19 cellular contexts compared by ENCODE assay signal in genomic region chr14:25233613-25234012, GRCh38.
DNase-seq lines count a peak whose midpoint lies in the region; ATAC-seq and TF ChIP-seq lines count a peak whose summit lies in the region.
"Had no signal": no experiment of that assay in that cellular context is flagged by ENCODE, and none has a peak within 500 bp of the region (broad histone marks: within the 10 kb centered on the region; RNA-seq: fewer than 3 reads in every experiment).

No MANE protein-coding gene starts in this region.

- H3K36me3 ChIP-seq in mammary epithelial cell (ENCODE audit: insufficient read depth, low read length) (no peaks in the 10 kb centered on the region), MG63 (no peaks in the 10 kb centered on the region)
- H3K36me3 ChIP-seq: HAP-1 had no signal

- H3K27ac Mint-ChIP-seq in MCF 10A (ENCODE audit: low read depth, unreplicated experiment): no peak overlapping the region
- H3K27ac Mint-ChIP-seq: CD4-positive, CD25-positive, alpha-beta regulatory T cell; IgD-negative memory B cell had no signal

- H2AFZ ChIP-seq in mammary epithelial cell (ENCODE audit: low read depth, low read length): no peak overlapping the region

- WGBS in mammary epithelial cell (ENCODE audit: low coverage, missing lambda C conversion rate): 48% methylated on average over 3 of the region's 3 CpGs

- no peaks in the 10 kb centered on the region for H3K4me1 Mint-ChIP-seq in MCF 10A (ENCODE audit: insufficient read depth, unreplicated experiment)
- H3K4me1 Mint-ChIP-seq: CD4-positive, CD25-positive, alpha-beta regulatory T cell had no signal

- no peak for ATAC-seq in HG03025 (IDR thresholded peaks at IDR 0.05; ENCODE audit: low FRiP score, unreplicated experiment)
- ATAC-seq: Panc1 had no signal

- peak overlapping the region; percentile 55 for H3K4me3 Mint-ChIP-seq in MCF 10A (ENCODE audit: unreplicated experiment)
- H3K4me3 Mint-ChIP-seq: CD4-positive, CD25-positive, alpha-beta regulatory T cell; IgD-negative memory B cell had no signal

- H3K9me3 ChIP-seq in mammary epithelial cell (replicated peaks; ENCODE audit: insufficient read depth, low read length): peaks cover 27% of the 10 kb centered on the region
- no peaks in the 10 kb centered on the region for H3K9me3 ChIP-seq in MG63

- peaks cover 17% of the 10 kb centered on the region for H3K9me3 Mint-ChIP-seq in MCF 10A (ENCODE audit: unreplicated experiment)

- no peaks in the 10 kb centered on the region for H3K27me3 ChIP-seq in mammary epithelial cell (ENCODE audit: insufficient read depth, low read length)
- no peaks in the 10 kb centered on the region for H3K27me3 ChIP-seq in MG63

- no peak overlapping the region for H3K4me2 ChIP-seq in mammary epithelial cell (ENCODE audit: insufficient read depth, low read depth, low read length)

- DNase-seq in MCF 10A (ENCODE audit: unreplicated experiment): no peak
- DNase-seq in mammary epithelial cell: no peak
- DNase-seq in MG63: no peak
- peak; percentile 31 for DNase-seq in left kidney (ENCODE audit: low read depth, low spot score)
- DNase-seq in GM13976 (ENCODE audit: low spot score): no peak
- no peak for DNase-seq in NCI-H1048 (lab: John Stamatoyannopoulos, UW)
- DNase-seq in GM19238 (ENCODE audit: insufficient read length, low spot score): no peak
- DNase-seq: 8988T; CD4-positive, CD25-positive, alpha-beta regulatory T cell; GOT3; NCI-H2029; NCI-H446 treated with DMSO at 0.1 percent for 48 hours; NCI-H526 treated with DMSO at 0.1 percent for 48 hours; SHP77 had no signal

- peaks cover 4% of the 10 kb centered on the region for H3K27me3 Mint-ChIP-seq in MCF 10A (ENCODE audit: insufficient read depth, unreplicated experiment)

- in situ Hi-C loops in mammary epithelial cell (cut with MboI; ENCODE audit: low sequenced_read_pairs in 2 of 2) (no loop called here), GM13976 (cut with MboI; ENCODE audit: low sequenced_read_pairs, unreplicated experiment) (no loop called here)

- POLR2A ChIA-PET in MCF 10A (lab: Yijun Ruan, JAX): no interaction called here

- no peaks in the 10 kb centered on the region for H3K79me2 ChIP-seq in mammary epithelial cell (ENCODE audit: insufficient read depth, low read length)

- H3K4me3 ChIP-seq in mammary epithelial cell (replicated peaks in 1 of 3; ENCODE audit: insufficient read depth in 1 of 3, low read depth in 2 of 3, low read length in 3 of 3): no peak overlapping the region
- 0 out of 2 replicates have a peak overlapping the region, but pooled peaks have one; percentile 22 for H3K4me3 ChIP-seq in MG63
- H3K4me3 ChIP-seq: HAP-1 had no signal

- CTCF ChIA-PET in MCF 10A (lab: Yijun Ruan, JAX) (no interaction called here), mammary epithelial cell (lab: Charles Lee; ENCODE audit: low non-redundant PET) (no interaction called here)

- no peaks in the 10 kb centered on the region for H3K4me1 ChIP-seq in mammary epithelial cell (ENCODE audit: insufficient read depth, low read length)
- H3K4me1 ChIP-seq: HAP-1 had no signal

- BruUV-seq in MCF 10A (replicated peaks; lab: Mats Ljungman, UMichigan) (no TSS peak), mammary epithelial cell (replicated peaks; lab: Mats Ljungman, UMichigan) (no TSS peak)

- H3K36me3 Mint-ChIP-seq in MCF 10A (ENCODE audit: insufficient read depth, unreplicated experiment): no peaks in the 10 kb centered on the region
- H3K36me3 Mint-ChIP-seq: CD4-positive, CD25-positive, alpha-beta regulatory T cell; IgD-negative memory B cell had no signal

- no peaks in the 10 kb centered on the region for H4K20me1 ChIP-seq in mammary epithelial cell (ENCODE audit: insufficient read depth, low read length)

- no peak overlapping the region for H3K27ac ChIP-seq in mammary epithelial cell (ENCODE audit: insufficient read depth, low read depth, low read length)
- H3K27ac ChIP-seq: RWPE1 had no signal

- no peak overlapping the region for H3K9ac ChIP-seq in mammary epithelial cell (ENCODE audit: insufficient read depth, low read length)

- intact Hi-C loops in MCF 10A (cut with micrococcal nuclease): no loop called here
- intact Hi-C loops in mammary epithelial cell (cut with micrococcal nuclease): loop anchor here (10.0 kb wide), 1 partner anchor 499 kb away; no protein-coding TSS in a partner anchor

- dilution Hi-C loops in mammary epithelial cell (cut with HindIII; ENCODE audit: low sequenced_read_pairs): no loop called here

- no peak for TF ChIP-seq CTCF in MCF 10A (IDR thresholded peaks at IDR 0.05; ENCODE audit: unreplicated experiment)
- TF ChIP-seq CTCF in mammary epithelial cell (conservative IDR thresholded peaks at IDR 0.05 in 1 of 2, IDR thresholded peaks at IDR 0.05 in 1 of 2; ENCODE audit: extremely low read depth in 1 of 2, insufficient read depth in 1 of 2, low read depth in 1 of 2, low read length in 2 of 2): no peak
- no peak for TF ChIP-seq CTCF in GM13976 (IDR thresholded peaks at IDR 0.05; ENCODE audit: borderline replicate concordance, control extremely low read depth, extremely low read depth, insufficient read depth, missing control alignments)
